31 cellular contexts compared by ENCODE assay signal in the genomic region with DNA sequence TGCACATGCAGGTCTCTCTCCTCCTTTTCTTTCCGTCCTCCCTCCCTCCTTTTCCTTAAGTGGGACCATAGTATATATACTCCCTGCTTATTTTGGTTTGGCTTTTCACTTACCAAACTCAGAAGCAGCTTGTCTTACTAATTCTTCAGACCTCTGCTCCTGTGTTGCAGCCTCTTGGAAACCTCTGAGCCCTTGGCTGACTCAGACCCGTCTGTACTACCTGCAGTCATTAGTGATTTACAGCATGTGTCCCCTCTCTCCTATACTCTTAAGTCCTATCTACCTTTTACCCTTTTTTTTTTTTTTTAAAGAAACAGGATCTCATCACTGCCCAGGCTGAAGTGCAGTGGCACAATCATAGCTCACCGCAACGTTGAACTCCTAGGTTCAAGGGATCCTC.
"Had no signal": no experiment of that assay in that cellular context is flagged by ENCODE, and none has a peak within 500 bp of the region (broad histone marks: within the 10 kb centered on the region; RNA-seq: fewer than 3 reads in every experiment).

No MANE protein-coding gene starts in this region.

- H3K27me3 Mint-ChIP-seq: activated naive CD8-positive, alpha-beta T cell treated with anti-CD3 and anti-CD28 coated beads for 36 hours; dendritic cell treated with granulocyte-macrophage colony-stimulating factor and Interleukin-4, amounts not matched to agents 40 ng/mL and 50 ng/mL, for 4 days; natural killer cell treated with Interleukin-12 subunit alpha and Interleukin-12 subunit beta and Interleukin-15 and Interleukin-18, amount 100 ng/mL, for 72 hours; stimulated activated naive CD8-positive, alpha-beta T cell treated with anti-CD3 and anti-CD28 coated beads, Interleukin-15, Interleukin-2, amounts not matched to agents 100 ng/mL and 50 ng/mL, for 24 hours; T-cell had no signal

- H3K9me3 Mint-ChIP-seq: activated naive CD4-positive, alpha-beta T cell treated with anti-CD3 and anti-CD28 coated beads for 36 hours; activated naive CD8-positive, alpha-beta T cell treated with anti-CD3 and anti-CD28 coated beads for 36 hours; activated T-helper 1 cell treated with anti-CD3 and anti-CD28 coated beads, Interleukin-12 subunit alpha, Interleukin-12 subunit beta, Interleukin-2, Interleukin-4 antibody, amounts not matched to agents 30 ng/mL and 10 ng/mL and 1 ng/mL, durations not matched to agents 14 hours and 24 hours and 36 hours; dendritic cell treated with granulocyte-macrophage colony-stimulating factor and Interleukin-4, amounts not matched to agents 40 ng/mL and 50 ng/mL, for 4 days; endodermal cell; natural killer cell treated with Interleukin-12 subunit alpha and Interleukin-12 subunit beta and Interleukin-15 and Interleukin-18, amount 100 ng/mL, for 72 hours; stimulated activated naive CD8-positive, alpha-beta T cell treated with anti-CD3 and anti-CD28 coated beads, Interleukin-15, Interleukin-2, amounts not matched to agents 100 ng/mL and 50 ng/mL, for 24 hours; T-cell; T-helper 2 cell treated with Interferon-gamma antibody and Interleukin-4, amounts not matched to agents 5 μg/mL and 100 μg/mL, for 36 hours had no signal

- DNase-seq: activated CD4-positive, alpha-beta T cell treated with anti-CD3 and anti-CD28 coated beads for 4 hours; activated CD4-positive, alpha-beta T cell treated with anti-CD3 and anti-CD28 coated beads, Interleukin-2, amount 50 U/mL, for 4 hours; activated effector memory CD4-positive, alpha-beta T cell treated with anti-CD3 and anti-CD28 coated beads, Interleukin-2, amount 50 U/mL, for 16 hours; activated naive CD4-positive, alpha-beta T cell treated with anti-CD3 and anti-CD28 coated beads for 36 hours; activated naive CD8-positive, alpha-beta T cell treated with anti-CD3 and anti-CD28 coated beads for 36 hours; adrenal gland; aorta; brain microvascular endothelial cell; central memory CD4-positive, alpha-beta T cell; endodermal cell; heart left ventricle; left ventricle myocardium inferior; mucosa of descending colon; posterior cingulate gyrus; retina; stimulated activated CD4-positive, alpha-beta T cell treated with anti-CD3 and anti-CD28 coated beads, Interleukin-12 subunit alpha, Interleukin-12 subunit beta, amount 100 ng/mL, for 4 hours; stimulated activated CD4-positive, alpha-beta T cell treated with anti-CD3 and anti-CD28 coated beads, Interleukin-4, amount 100 ng/mL, for 1 hour; T-cell; trophoblast cell had no signal

- H3K36me3 Mint-ChIP-seq: activated naive CD8-positive, alpha-beta T cell treated with anti-CD3 and anti-CD28 coated beads for 36 hours; natural killer cell treated with Interleukin-12 subunit alpha and Interleukin-12 subunit beta and Interleukin-15 and Interleukin-18, amount 100 ng/mL, for 72 hours had no signal

- H3K4me3 Mint-ChIP-seq: activated naive CD4-positive, alpha-beta T cell treated with anti-CD3 and anti-CD28 coated beads for 36 hours; activated naive CD8-positive, alpha-beta T cell treated with anti-CD3 and anti-CD28 coated beads for 36 hours; activated T-helper 1 cell treated with anti-CD3 and anti-CD28 coated beads, Interleukin-12 subunit alpha, Interleukin-12 subunit beta, Interleukin-2, Interleukin-4 antibody, amounts not matched to agents 30 ng/mL and 10 ng/mL and 1 ng/mL, durations not matched to agents 14 hours and 24 hours and 36 hours; dendritic cell treated with granulocyte-macrophage colony-stimulating factor and Interleukin-4, amounts not matched to agents 40 ng/mL and 50 ng/mL, for 4 days; endodermal cell; natural killer cell treated with Interleukin-12 subunit alpha and Interleukin-12 subunit beta and Interleukin-15 and Interleukin-18, amount 100 ng/mL, for 72 hours; stimulated activated naive CD8-positive, alpha-beta T cell treated with anti-CD3 and anti-CD28 coated beads, Interleukin-15, Interleukin-2, amounts not matched to agents 100 ng/mL and 50 ng/mL, for 24 hours; T-cell; T-helper 2 cell treated with Interferon-gamma antibody and Interleukin-4, amounts not matched to agents 5 μg/mL and 100 μg/mL, for 36 hours had no signal

- ATAC-seq: foreskin keratinocyte; heart left ventricle; mucosa of descending colon; natural killer cell treated with Interleukin-12 subunit alpha and Interleukin-12 subunit beta and Interleukin-15 and Interleukin-18, amount 100 ng/mL, for 72 hours; sciatic nerve; T-cell had no signal

- H3K4me3 ChIP-seq: adrenal gland, esophagus muscularis mucosa, heart left ventricle, left ventricle myocardium inferior, lung, mucosa of descending colon, skin epidermis, thoracic aorta had no signal

- H3K36me3 ChIP-seq: adrenal gland, brain microvascular endothelial cell, esophagus muscularis mucosa, heart left ventricle, left ventricle myocardium inferior, thoracic aorta had no signal

- H3K27ac ChIP-seq: adrenal gland, brain microvascular endothelial cell, esophagus muscularis mucosa, foreskin keratinocyte, left ventricle myocardium inferior, skin epidermis, thoracic aorta had no signal

- H3K27me3 ChIP-seq: adrenal gland, brain microvascular endothelial cell, esophagus muscularis mucosa, foreskin keratinocyte, heart left ventricle had no signal

- H3K27ac Mint-ChIP-seq: activated naive CD4-positive, alpha-beta T cell treated with anti-CD3 and anti-CD28 coated beads for 36 hours; activated naive CD8-positive, alpha-beta T cell treated with anti-CD3 and anti-CD28 coated beads for 36 hours; activated T-helper 1 cell treated with anti-CD3 and anti-CD28 coated beads, Interleukin-12 subunit alpha, Interleukin-12 subunit beta, Interleukin-2, Interleukin-4 antibody, amounts not matched to agents 30 ng/mL and 10 ng/mL and 1 ng/mL, durations not matched to agents 14 hours and 24 hours and 36 hours; dendritic cell treated with granulocyte-macrophage colony-stimulating factor and Interleukin-4, amounts not matched to agents 40 ng/mL and 50 ng/mL, for 4 days; endodermal cell; natural killer cell treated with Interleukin-12 subunit alpha and Interleukin-12 subunit beta and Interleukin-15 and Interleukin-18, amount 100 ng/mL, for 72 hours; stimulated activated naive CD8-positive, alpha-beta T cell treated with anti-CD3 and anti-CD28 coated beads, Interleukin-15, Interleukin-2, amounts not matched to agents 100 ng/mL and 50 ng/mL, for 24 hours; T-cell; T-helper 2 cell treated with Interferon-gamma antibody and Interleukin-4, amounts not matched to agents 5 μg/mL and 100 μg/mL, for 36 hours had no signal

- H3K9me3 ChIP-seq: adrenal gland, esophagus muscularis mucosa, heart left ventricle, left ventricle myocardium inferior, mucosa of descending colon, thoracic aorta had no signal

- FAIRE-seq: urothelium cell line had no signal
